20 cellular contexts compared by ENCODE assay signal in the genomic region with DNA sequence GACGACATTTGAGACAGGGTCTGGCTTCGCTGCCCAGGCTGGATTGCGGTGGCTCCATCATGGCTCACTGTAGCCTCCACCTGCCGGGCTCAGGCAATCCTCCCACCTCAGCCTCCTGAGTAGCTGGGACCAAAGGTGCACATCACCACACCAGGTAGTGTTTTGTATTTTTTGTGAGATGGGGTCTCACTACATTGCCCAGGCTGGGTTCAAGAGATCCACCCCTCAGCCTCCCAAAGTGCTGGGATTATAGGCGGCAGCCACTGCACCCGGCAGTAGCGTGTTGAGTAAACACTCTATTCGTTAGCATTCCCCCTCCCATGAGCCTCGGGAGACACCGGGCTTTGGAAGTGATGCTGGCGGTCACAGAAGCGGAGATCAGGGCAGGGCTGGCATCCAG. TPM values are rescaled to one million over a fixed set of nuclear protein-coding genes. Genes with fewer than 3 reads are reported as not detected.
DNase-seq lines count a peak whose midpoint lies in the region; ATAC-seq and TF ChIP-seq lines count a peak whose summit lies in the region.
"Had no signal": no experiment of that assay in that cellular context is flagged by ENCODE, and none has a peak within 500 bp of the region (broad histone marks: within the 10 kb centered on the region; RNA-seq: fewer than 3 reads in every experiment).

No MANE protein-coding gene starts in this region.

- POLR2A ChIA-PET in WTC11 (lab: Charles Lee), result no interaction called here
- POLR2A ChIA-PET in activated CD4-positive, alpha-beta memory T cell treated with anti-CD3 and anti-CD28 coated beads, Interleukin-2, amount 10 ng/mL, durations not matched to agents 7 days and 5 days (lab: Charles Lee), result no interaction called here

- H3K4me1 Mint-ChIP-seq in WTC11 (peaks cover 7% of the 10 kb centered on the region), memory B cell (peaks cover 11% of the 10 kb centered on the region)
- H3K4me1 Mint-ChIP-seq in stimulated activated naive B cell treated with anti-CD40 and anti-IgM and Interleukin-4, amounts not matched to agents 10 μg/mL and 1 μg/mL and 100 μg/mL, for 72 hours, result peaks cover 13 to 26% of the 10 kb centered on the region in 2 donors
- peaks cover 23% of the 10 kb centered on the region for H3K4me1 Mint-ChIP-seq in activated CD4-positive, alpha-beta memory T cell treated with anti-CD3 and anti-CD28 coated beads, Interleukin-2, amount 10 ng/mL, durations not matched to agents 7 days and 5 days

- no peaks in the 10 kb centered on the region for H3K4me1 ChIP-seq in lower lobe of right lung
- H3K4me1 ChIP-seq: A549 had no signal

- no peaks in the 10 kb centered on the region for H3K9me3 Mint-ChIP-seq in WTC11
- no peaks in the 10 kb centered on the region for H3K9me3 Mint-ChIP-seq in memory B cell
- H3K9me3 Mint-ChIP-seq in stimulated activated naive B cell treated with anti-CD40 and anti-IgM and Interleukin-4, amounts not matched to agents 10 μg/mL and 1 μg/mL and 100 μg/mL, for 72 hours, result no peaks in the 10 kb centered on the region
- no peaks in the 10 kb centered on the region for H3K9me3 Mint-ChIP-seq in activated CD4-positive, alpha-beta memory T cell treated with anti-CD3 and anti-CD28 coated beads, Interleukin-2, amount 10 ng/mL, durations not matched to agents 7 days and 5 days
- H3K9me3 Mint-ChIP-seq: CD4-positive, CD25-positive, alpha-beta regulatory T cell had no signal

- ATAC-seq in Right ventricle myocardium inferior (no peak), Right ventricle myocardium superior (ENCODE audit: poor library complexity) (no peak), WTC11 (no peak), memory B cell (ENCODE audit: low read depth) (no peak), lower lobe of right lung (no peak)
- ATAC-seq in stimulated activated naive B cell treated with anti-CD40 and anti-IgM and Interleukin-4, amounts not matched to agents 10 μg/mL and 1 μg/mL and 100 μg/mL, for 72 hours (replicated peaks), result no peak
- ATAC-seq: A549 had no signal

- intact Hi-C loops in Right ventricle myocardium inferior (cut with DNase I), result loop anchor here (5.0 kb wide), 1 partner anchor 131 kb away; no protein-coding TSS in a partner anchor
- intact Hi-C loops in Right ventricle myocardium superior (cut with DNase I), result no loop called here
- intact Hi-C loops in lower lobe of right lung (cut with DNase I), result no loop called here

- no peak overlapping the region for H3K27ac ChIP-seq in lower lobe of right lung
- H3K27ac ChIP-seq: A549 had no signal

- H3K36me3 ChIP-seq in lower lobe of right lung, result peaks cover 47% of the 10 kb centered on the region

- no peaks in the 10 kb centered on the region for H3K9me3 ChIP-seq in lower lobe of right lung
- H3K9me3 ChIP-seq: A549, SJSA1 had no signal

- H3K36me3 Mint-ChIP-seq in WTC11 (peaks cover 41% of the 10 kb centered on the region), memory B cell (peaks cover 15% of the 10 kb centered on the region)
- peaks cover 32 to 40% of the 10 kb centered on the region in 2 donors for H3K36me3 Mint-ChIP-seq in stimulated activated naive B cell treated with anti-CD40 and anti-IgM and Interleukin-4, amounts not matched to agents 10 μg/mL and 1 μg/mL and 100 μg/mL, for 72 hours
- H3K36me3 Mint-ChIP-seq in activated CD4-positive, alpha-beta memory T cell treated with anti-CD3 and anti-CD28 coated beads, Interleukin-2, amount 10 ng/mL, durations not matched to agents 7 days and 5 days (ENCODE audit: low read depth), result peaks cover 28% of the 10 kb centered on the region

- no peaks in the 10 kb centered on the region for H3K27me3 ChIP-seq in lower lobe of right lung (ENCODE audit: low read depth)
- H3K27me3 ChIP-seq: SJSA1 had no signal

- H3K27ac Mint-ChIP-seq in WTC11 (no peak overlapping the region), memory B cell (peak overlapping the region; percentile 60)
- peak overlapping the region; percentile 21 for H3K27ac Mint-ChIP-seq in stimulated activated naive B cell treated with anti-CD40 and anti-IgM and Interleukin-4, amounts not matched to agents 10 μg/mL and 1 μg/mL and 100 μg/mL, for 72 hours
- no peak overlapping the region for H3K27ac Mint-ChIP-seq in activated CD4-positive, alpha-beta memory T cell treated with anti-CD3 and anti-CD28 coated beads, Interleukin-2, amount 10 ng/mL, durations not matched to agents 7 days and 5 days
- H3K27ac Mint-ChIP-seq: B cell had no signal

- CTCF ChIA-PET in WTC11 (lab: Charles Lee), result no interaction called here
- CTCF ChIA-PET in activated CD4-positive, alpha-beta memory T cell treated with anti-CD3 and anti-CD28 coated beads, Interleukin-2, amount 10 ng/mL, durations not matched to agents 7 days and 5 days (lab: Charles Lee), result no interaction called here

- H3K4me3 ChIP-seq in lower lobe of right lung, result no peak overlapping the region
- H3K4me3 ChIP-seq: A549, SJSA1 had no signal

- TF ChIP-seq CTCF in WTC11 (IDR thresholded peaks at IDR 0.05) (no peak), lower lobe of right lung (IDR thresholded peaks at IDR 0.05) (no peak)

- H3K4me3 Mint-ChIP-seq in WTC11, result no peak overlapping the region
- no peak overlapping the region for H3K4me3 Mint-ChIP-seq in memory B cell
- no peak overlapping the region for H3K4me3 Mint-ChIP-seq in stimulated activated naive B cell treated with anti-CD40 and anti-IgM and Interleukin-4, amounts not matched to agents 10 μg/mL and 1 μg/mL and 100 μg/mL, for 72 hours
- no peak overlapping the region for H3K4me3 Mint-ChIP-seq in activated CD4-positive, alpha-beta memory T cell treated with anti-CD3 and anti-CD28 coated beads, Interleukin-2, amount 10 ng/mL, durations not matched to agents 7 days and 5 days
- H3K4me3 Mint-ChIP-seq: B cell; CD4-positive, CD25-positive, alpha-beta regulatory T cell had no signal

- H3K27me3 Mint-ChIP-seq in WTC11 (ENCODE audit: low read depth) (no peaks in the 10 kb centered on the region), memory B cell (no peaks in the 10 kb centered on the region)
- H3K27me3 Mint-ChIP-seq in stimulated activated naive B cell treated with anti-CD40 and anti-IgM and Interleukin-4, amounts not matched to agents 10 μg/mL and 1 μg/mL and 100 μg/mL, for 72 hours, result no peaks in the 10 kb centered on the region
- H3K27me3 Mint-ChIP-seq in activated CD4-positive, alpha-beta memory T cell treated with anti-CD3 and anti-CD28 coated beads, Interleukin-2, amount 10 ng/mL, durations not matched to agents 7 days and 5 days, result no peaks in the 10 kb centered on the region
- H3K27me3 Mint-ChIP-seq: B cell; CD4-positive, CD25-positive, alpha-beta regulatory T cell had no signal

- DNase-seq in Right ventricle myocardium inferior (ENCODE audit: missing footprints) (peak; percentile 27), Right ventricle myocardium superior (no peak), WTC11 (ENCODE audit: low spot score) (no peak), memory B cell (ENCODE audit: low spot score in 2 of 2) (no peak), lower lobe of right lung (no peak)
- no peak for DNase-seq in stimulated activated naive B cell treated with anti-CD40 and anti-IgM and Interleukin-4, amounts not matched to agents 10 μg/mL and 1 μg/mL and 100 μg/mL, for 72 hours
- DNase-seq in activated CD4-positive, alpha-beta memory T cell treated with anti-CD3 and anti-CD28 coated beads, Interleukin-2, amount 10 ng/mL, durations not matched to agents 7 days and 5 days, result no peak
- no peak for DNase-seq in activated CD8-positive, alpha-beta memory T cell treated with anti-CD3 and anti-CD28 coated beads for 24 hours
- DNase-seq: CD4-positive, CD25-positive, alpha-beta regulatory T cell; COR-L47; DMS79; KG1; NCI-H1092 treated with DMSO at 0.1 percent for 48 hours; NCI-H1436 treated with DMSO at 0.1 percent for 48 hours; NCI-H1930; NCI-H748 treated with DMSO at 0.1 percent for 48 hours had no signal

RNA-seq across cellular contexts. Expression of a gene that starts 6.8 kb away (rescaled TPM):
- total RNA-seq in Right ventricle myocardium inferior, result 0.57 TPM
- 0.51 TPM for total RNA-seq in Right ventricle myocardium superior
- total RNA-seq in WTC11 (2021), result 8.5 to 10.3 TPM (median 8.5 TPM) in 3 replicates
- 1.2 TPM for total RNA-seq in lower lobe of right lung
- total RNA-seq in activated CD4-positive, alpha-beta memory T cell treated with anti-CD3 and anti-CD28 coated beads, Interleukin-2, amount 10 ng/mL, durations not matched to agents 7 days and 5 days, result 1 to 10 TPM; 2.0 to 4.2 TPM
- total RNA-seq: NCI-H460 had no signal

RNA-seq across cellular contexts. Expression of a gene that starts 20.3 kb away (rescaled TPM):
- total RNA-seq in Right ventricle myocardium inferior, result 40.0 TPM
- total RNA-seq in Right ventricle myocardium superior, result 34.7 TPM
- 62.6 to 72.2 TPM (median 65.6 TPM) in 3 replicates for total RNA-seq in WTC11 (2021)
- total RNA-seq in lower lobe of right lung, result 49.9 TPM
- total RNA-seq in activated CD4-positive, alpha-beta memory T cell treated with anti-CD3 and anti-CD28 coated beads, Interleukin-2, amount 10 ng/mL, durations not matched to agents 7 days and 5 days, result 10 to 100 TPM; 62.4 to 63.5 TPM

RNA-seq across cellular contexts. Expression of a gene that starts 21.3 kb away (rescaled TPM):
- 8.3 TPM for total RNA-seq in Right ventricle myocardium inferior
- total RNA-seq in Right ventricle myocardium superior, result 8.6 TPM
- total RNA-seq in WTC11 (2021), result 18.8 to 21.4 TPM (median 20.0 TPM) in 3 replicates
- total RNA-seq in lower lobe of right lung, result 13.7 TPM
- total RNA-seq in activated CD4-positive, alpha-beta memory T cell treated with anti-CD3 and anti-CD28 coated beads, Interleukin-2, amount 10 ng/mL, durations not matched to agents 7 days and 5 days, result 10 to 100 TPM; 13.3 to 14.4 TPM

RNA-seq across cellular contexts. Expression of a gene that starts 21.5 kb away (rescaled TPM):
- 125 TPM for total RNA-seq in Right ventricle myocardium inferior
- 110 TPM for total RNA-seq in Right ventricle myocardium superior
- 92.3 to 105 TPM (median 101 TPM) in 3 replicates for total RNA-seq in WTC11 (2021)
- total RNA-seq in lower lobe of right lung, result 127 TPM
- 100 to 1,000 TPM; 181 TPM for total RNA-seq in activated CD4-positive, alpha-beta memory T cell treated with anti-CD3 and anti-CD28 coated beads, Interleukin-2, amount 10 ng/mL, durations not matched to agents 7 days and 5 days

RNA-seq across cellular contexts. Expression of a gene that starts 26.9 kb away (rescaled TPM):
- 3.0 TPM for total RNA-seq in Right ventricle myocardium inferior
- total RNA-seq in Right ventricle myocardium superior, result 2.6 TPM
- total RNA-seq in WTC11 (2021), result 4.7 to 8.5 TPM (median 6.4 TPM) in 3 replicates
- 4.3 TPM for total RNA-seq in lower lobe of right lung
- total RNA-seq in activated CD4-positive, alpha-beta memory T cell treated with anti-CD3 and anti-CD28 coated beads, Interleukin-2, amount 10 ng/mL, durations not matched to agents 7 days and 5 days, result 1 to 10 TPM; 3.9 to 4.4 TPM

Comparison
In these comparisons a context has a peak if more than half of its experiments do, and no peak if none do; other contexts are left out.
1. H3K27ac Mint-ChIP-seq: peak in memory B cell (single experiment) and stimulated activated naive B cell treated with anti-CD40 and anti-IgM and Interleukin-4, amounts not matched to agents 10 μg/mL and 1 μg/mL and 100 μg/mL, for 72 hours (single experiment); none in WTC11 (single experiment) and activated CD4-positive, alpha-beta memory T cell treated with anti-CD3 and anti-CD28 coated beads, Interleukin-2, amount 10 ng/mL, durations not matched to agents 7 days and 5 days (single experiment).